In genomic region chr2:121245120-121245820, GRCh38 we compare ENCODE assay signal across 23 cellular contexts. TPM values are rescaled to one million over a fixed set of nuclear protein-coding genes. Genes with fewer than 3 reads are reported as not detected.
"Had no signal": no experiment of that assay in that cellular context is flagged by ENCODE, and none has a peak within 500 bp of the region (broad histone marks: within the 10 kb centered on the region; RNA-seq: fewer than 3 reads in every experiment).

No MANE protein-coding gene starts in this region.

- H3K9me3 Mint-ChIP-seq: activated T-helper 1 cell treated with anti-CD3 and anti-CD28 coated beads, Interleukin-12 subunit alpha, Interleukin-12 subunit beta, Interleukin-2, Interleukin-4 antibody, amounts not matched to agents 30 ng/mL and 10 ng/mL and 1 ng/mL, durations not matched to agents 14 hours and 24 hours and 36 hours; naive thymus-derived CD8-positive, alpha-beta T cell had no signal

- DNase-seq: activated CD4-positive, alpha-beta T cell treated with anti-CD3 and anti-CD28 coated beads for 48 hours; activated CD4-positive, alpha-beta T cell treated with anti-CD3 and anti-CD28 coated beads, Interleukin-2, amount 50 U/mL, for 48 hours; activated CD8-positive, alpha-beta memory T cell treated with anti-CD3 and anti-CD28 coated beads for 24 hours; activated gamma-delta T cell treated with Interleukin-2 at 50 U/mL for 16 hours; activated naive CD4-positive, alpha-beta T cell treated with anti-CD3 and anti-CD28 coated beads, Interleukin-2, amount 50 U/mL, for 16 hours; amniotic stem cell; central memory CD4-positive, alpha-beta T cell; foreskin keratinocyte; left ventricle myocardium inferior; naive thymus-derived CD8-positive, alpha-beta T cell; retina; stimulated activated naive CD4-positive, alpha-beta T cell treated with Interleukin-2 at 50 U/mL for 16 hours; uterus; WERI-Rb-1 had no signal

- H3K27ac ChIP-seq: foreskin keratinocyte, left ventricle myocardium inferior, ovary, prostate gland, tibial nerve, uterus had no signal

- H3K4me3 ChIP-seq: left ventricle myocardium inferior, ovary, prostate gland, tibial nerve, uterus had no signal

- ATAC-seq: activated CD4-positive, CD25-positive, alpha-beta regulatory T cell treated with anti-CD3 and anti-CD28 coated beads, Interleukin-2, amount 50 U/mL, for 24 hours; esophagus mucosa; foreskin keratinocyte; naive thymus-derived CD8-positive, alpha-beta T cell had no signal

- H3K4me1 ChIP-seq: foreskin keratinocyte, left ventricle myocardium inferior, prostate gland, tibial nerve, uterus had no signal

- H3K36me3 ChIP-seq: left ventricle myocardium inferior, ovary, prostate gland, tibial nerve, uterus had no signal

- H3K27me3 ChIP-seq: foreskin keratinocyte, ovary, tibial nerve, uterus had no signal

- H3K4me3 Mint-ChIP-seq: activated T-helper 1 cell treated with anti-CD3 and anti-CD28 coated beads, Interleukin-12 subunit alpha, Interleukin-12 subunit beta, Interleukin-2, Interleukin-4 antibody, amounts not matched to agents 30 ng/mL and 10 ng/mL and 1 ng/mL, durations not matched to agents 14 hours and 24 hours and 36 hours; naive thymus-derived CD8-positive, alpha-beta T cell had no signal

- H3K9me3 ChIP-seq: left ventricle myocardium inferior, ovary, prostate gland, tibial nerve, uterus had no signal

- H3K36me3 Mint-ChIP-seq: naive thymus-derived CD8-positive, alpha-beta T cell had no signal

- H3K27ac Mint-ChIP-seq: activated T-helper 1 cell treated with anti-CD3 and anti-CD28 coated beads, Interleukin-12 subunit alpha, Interleukin-12 subunit beta, Interleukin-2, Interleukin-4 antibody, amounts not matched to agents 30 ng/mL and 10 ng/mL and 1 ng/mL, durations not matched to agents 14 hours and 24 hours and 36 hours had no signal

RNA-seq across cellular contexts. Expression of gene TFCP2L1, which starts 39.7 kb away (rescaled TPM):
- total RNA-seq: activated T-helper 1 cell treated with anti-CD3 and anti-CD28 coated beads, Interleukin-12 subunit alpha, Interleukin-12 subunit beta, Interleukin-2, Interleukin-4 antibody, amounts not matched to agents 30 ng/mL and 10 ng/mL and 1 ng/mL, durations not matched to agents 14 hours and 24 hours and 36 hours; glomerular endothelial cell; lung microvascular endothelial cell; naive thymus-derived CD8-positive, alpha-beta T cell; T-helper 1 cell treated with Interleukin-12 subunit alpha and Interleukin-12 subunit beta and Interleukin-4 antibody, amounts not matched to agents 30 ng/mL and 1 ng/mL, for 36 hours had no signal
